In the genomic region with DNA sequence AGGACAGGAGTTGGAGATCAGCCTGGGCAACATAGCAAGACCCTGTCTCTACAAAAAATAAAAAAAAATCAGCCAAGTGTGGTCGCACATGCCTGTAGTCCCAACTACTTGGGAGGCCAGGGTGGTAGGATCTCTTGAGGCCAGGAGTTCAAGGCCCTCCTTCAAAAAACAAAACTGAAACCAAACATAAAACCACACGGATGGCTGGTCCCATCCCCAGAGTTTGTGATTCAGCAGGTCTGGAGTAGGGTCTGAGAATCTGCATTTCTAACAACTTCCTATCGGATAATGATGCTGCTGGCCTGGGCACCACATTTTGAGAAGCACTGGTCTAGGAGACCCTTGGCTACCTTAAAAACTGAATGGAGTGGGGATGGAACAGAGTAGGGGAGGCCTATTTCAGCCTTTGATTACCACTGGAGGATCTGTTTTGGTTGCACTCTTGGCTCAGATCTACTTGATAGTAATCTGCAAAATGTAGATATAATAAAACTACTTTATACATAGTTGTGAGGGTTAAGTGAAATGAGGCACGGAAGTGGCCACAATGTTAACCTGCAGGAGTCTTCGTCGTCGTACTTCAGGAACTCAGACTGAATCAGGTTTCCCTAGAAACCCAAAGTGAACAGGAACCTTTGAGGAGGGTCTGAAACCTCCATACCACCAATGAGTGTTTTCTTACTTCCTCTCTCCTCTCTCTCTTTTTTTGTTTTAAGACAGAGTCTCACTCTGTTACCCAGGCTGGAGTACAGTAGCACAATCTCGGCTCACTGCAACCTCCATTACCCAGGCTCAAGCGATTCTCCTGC, we compare ENCODE assay signal across 11 cellular contexts. TPM values are rescaled to one million over a fixed set of nuclear protein-coding genes. Genes with fewer than 3 reads are reported as not detected.
DNase-seq lines count a peak whose midpoint lies in the region; ATAC-seq and TF ChIP-seq lines count a peak whose summit lies in the region.
"Had no signal": no experiment of that assay in that cellular context is flagged by ENCODE, and none has a peak within 500 bp of the region (broad histone marks: within the 10 kb centered on the region; RNA-seq: fewer than 3 reads in every experiment).

No MANE protein-coding gene starts in this region.

- H3K36me3 Mint-ChIP-seq in CD8-positive, alpha-beta memory T cell = no peaks in the 10 kb centered on the region
- H3K36me3 Mint-ChIP-seq in activated CD4-positive, alpha-beta memory T cell treated with anti-CD3 and anti-CD28 coated beads for 36 hours = no peaks in the 10 kb centered on the region

- peaks cover 0 to 5% of the 10 kb centered on the region in 2 donors for H3K27me3 Mint-ChIP-seq in CD8-positive, alpha-beta memory T cell
- H3K27me3 Mint-ChIP-seq in activated CD4-positive, alpha-beta memory T cell treated with anti-CD3 and anti-CD28 coated beads for 36 hours = no peaks in the 10 kb centered on the region

- peak overlapping the region; percentile 17 for H3K4me3 ChIP-seq in CD8-positive, alpha-beta memory T cell (ENCODE audit: low read length)
- H3K4me3 ChIP-seq in esophagus squamous epithelium = no peak overlapping the region
- H3K4me3 ChIP-seq: gastroesophageal sphincter had no signal

- intact Hi-C loops in activated CD4-positive, alpha-beta memory T cell treated with anti-CD3 and anti-CD28 coated beads for 36 hours (cut with micrococcal nuclease) = loop anchor here (1.0 to 5.0 kb wide), 3 partner anchors 27 to 78 kb away; partner anchors contain the start of gene HNRNPA3
- intact Hi-C loops in esophagus squamous epithelium (cut with DNase I) = no loop called here

- H3K27ac Mint-ChIP-seq in CD8-positive, alpha-beta memory T cell = peak overlapping the region; percentile 13 to 93 (median 86)
- H3K27ac Mint-ChIP-seq in activated CD4-positive, alpha-beta memory T cell treated with anti-CD3 and anti-CD28 coated beads for 36 hours = peak overlapping the region; percentile 87

- DNase-seq in CD8-positive, alpha-beta memory T cell = peak in 1 of 5 donors; percentile 36
- peak; percentile 43 for DNase-seq in activated CD4-positive, alpha-beta memory T cell treated with anti-CD3 and anti-CD28 coated beads for 36 hours
- no peak for DNase-seq in effector CD8-positive, alpha-beta T cell (lab: John Stamatoyannopoulos, UW)
- DNase-seq in esophagus squamous epithelium (lab: John Stamatoyannopoulos, UW) (no peak), AG08396 (ENCODE audit: low spot score) (no peak), globus pallidus (ENCODE audit: low spot score) (no peak)
- DNase-seq: DMS153 had no signal

- CTCF ChIA-PET in CD8-positive, alpha-beta memory T cell (lab: Charles Lee) = interaction anchor here (0.6 to 7.0 kb wide), 4 partner anchors 25 to 908 kb away, joined by 3 to 79 read pairs (median 18); partner anchors contain the start of gene NFE2L2
- CTCF ChIA-PET in activated CD4-positive, alpha-beta memory T cell treated with anti-CD3 and anti-CD28 coated beads for 36 hours (lab: Charles Lee) = interaction anchor here (0.6 to 1.4 kb wide), 4 partner anchors 10 to 125 kb away, joined by 3 to 4 read pairs (median 4); no protein-coding TSS in a partner anchor

- no peaks in the 10 kb centered on the region for H3K9me3 Mint-ChIP-seq in CD8-positive, alpha-beta memory T cell
- no peaks in the 10 kb centered on the region for H3K9me3 Mint-ChIP-seq in activated CD4-positive, alpha-beta memory T cell treated with anti-CD3 and anti-CD28 coated beads for 36 hours

- no peak for TF ChIP-seq CTCF in esophagus squamous epithelium (IDR thresholded peaks at IDR 0.05)

- no peak overlapping the region for H3K27ac ChIP-seq in CD8-positive, alpha-beta memory T cell (ENCODE audit: low read depth, low read length)
- no peak overlapping the region for H3K27ac ChIP-seq in esophagus squamous epithelium
- H3K27ac ChIP-seq: gastroesophageal sphincter, neutrophil had no signal

- H3K9me3 ChIP-seq in CD8-positive, alpha-beta memory T cell (ENCODE audit: low read length) = no peaks in the 10 kb centered on the region
- H3K9me3 ChIP-seq in esophagus squamous epithelium = no peaks in the 10 kb centered on the region
- H3K9me3 ChIP-seq: gastroesophageal sphincter, neutrophil had no signal

- WGBS in esophagus squamous epithelium, 2 donors = 56 to 61% methylated on average over 7 to 8 of the region's 9 CpGs

- peaks cover 11 to 20% (median 12%) of the 10 kb centered on the region in 3 donors for H3K4me1 Mint-ChIP-seq in CD8-positive, alpha-beta memory T cell
- peaks cover 29% of the 10 kb centered on the region for H3K4me1 Mint-ChIP-seq in activated CD4-positive, alpha-beta memory T cell treated with anti-CD3 and anti-CD28 coated beads for 36 hours (ENCODE audit: low read depth)

- peaks cover 15% of the 10 kb centered on the region for H3K4me1 ChIP-seq in CD8-positive, alpha-beta memory T cell (ENCODE audit: insufficient read depth, low read length)
- H3K4me1 ChIP-seq in esophagus squamous epithelium = peaks cover 0 to 24% (median 6%) of the 10 kb centered on the region in 3 donors
- H3K4me1 ChIP-seq: gastroesophageal sphincter had no signal

- H3K27me3 ChIP-seq in CD8-positive, alpha-beta memory T cell (ENCODE audit: insufficient read depth, low read length, poor library complexity, severe bottlenecking) = no peaks in the 10 kb centered on the region
- no peaks in the 10 kb centered on the region for H3K27me3 ChIP-seq in esophagus squamous epithelium
- H3K27me3 ChIP-seq: gastroesophageal sphincter, neutrophil had no signal

- TF ChIP-seq POLR2A in esophagus squamous epithelium (IDR thresholded peaks at IDR 0.05) = no peak

- H3K4me3 Mint-ChIP-seq in CD8-positive, alpha-beta memory T cell = peak overlapping the region in 6 of 7 donors; percentile 57 to 83 (median 76)
- H3K4me3 Mint-ChIP-seq in activated CD4-positive, alpha-beta memory T cell treated with anti-CD3 and anti-CD28 coated beads for 36 hours = no peak overlapping the region

- ATAC-seq in GM19351 (IDR thresholded peaks at IDR 0.05; ENCODE audit: unreplicated experiment) = peak; percentile 81
- peak; percentile 84 for ATAC-seq in HG03060 (IDR thresholded peaks at IDR 0.05; ENCODE audit: low read depth, unreplicated experiment)
- ATAC-seq: gastroesophageal sphincter had no signal

- no peaks in the 10 kb centered on the region for H3K36me3 ChIP-seq in CD8-positive, alpha-beta memory T cell (ENCODE audit: insufficient read depth, low read length)
- peaks cover 0 to 24% (median 0%) of the 10 kb centered on the region in 3 donors for H3K36me3 ChIP-seq in esophagus squamous epithelium
- H3K36me3 ChIP-seq: neutrophil had no signal

- POLR2A ChIA-PET in CD8-positive, alpha-beta memory T cell (lab: Charles Lee) = interaction anchor here (1.0 kb wide), 1 partner anchor 27 kb away, joined by 3 read pairs; no protein-coding TSS in a partner anchor
- POLR2A ChIA-PET in activated CD4-positive, alpha-beta memory T cell treated with anti-CD3 and anti-CD28 coated beads for 36 hours (lab: Charles Lee) = interaction anchor here (2.2 to 4.6 kb wide), 2 partner anchors 25 to 26 kb away, joined by 8 to 27 read pairs; partner anchors contain the start of gene NFE2L2

RNA-seq across cellular contexts. Expression of gene NFE2L2, which starts 25.5 kb away (rescaled TPM):
- total RNA-seq in CD8-positive, alpha-beta memory T cell = 10 to 100 TPM; 58.0 to 63.0 TPM
- 47.7 TPM for polyA plus RNA-seq in CD8-positive, alpha-beta memory T cell
- total RNA-seq in activated CD4-positive, alpha-beta memory T cell treated with anti-CD3 and anti-CD28 coated beads for 36 hours = 10 to 100 TPM; 51.3 to 52.0 TPM
- 100 to 1,000 TPM; 147 to 315 (median 189) TPM for total RNA-seq in esophagus squamous epithelium
